ENCODE assay signal across 8 cellular contexts in genomic region chr6:15663057-15663638, GRCh38. TPM values are rescaled to one million over a fixed set of nuclear protein-coding genes. Genes with fewer than 3 reads are reported as not detected.
A peak's percentile ranks its signal among the peaks of the same experiment; 100 is the strongest.
DNase-seq lines count a peak whose midpoint lies in the region; ATAC-seq and TF ChIP-seq lines count a peak whose summit lies in the region.

No MANE protein-coding gene starts in this region.

- no peak overlapping the region for H3K9ac ChIP-seq in HUES48 (ENCODE audit: low read depth, low read length)

- H3K36me3 Mint-ChIP-seq in progenitor cell of endocrine pancreas (ENCODE audit: insufficient read depth): peaks cover 2% of the 10 kb centered on the region

- TF ChIP-seq CTCF in WERI-Rb-1 (IDR thresholded peaks at IDR 0.05; ENCODE audit: low read depth, low read length) (no peak), fibroblast of villous mesenchyme (IDR thresholded peaks at IDR 0.05; ENCODE audit: insufficient read depth, low read depth, low read length) (no peak), progenitor cell of endocrine pancreas (IDR thresholded peaks at IDR 0.05; ENCODE audit: unreplicated experiment) (no peak)

- H3K4me3 Mint-ChIP-seq in progenitor cell of endocrine pancreas (ENCODE audit: low read depth): peak overlapping the region; percentile 62

- no peak overlapping the region for H3K27ac ChIP-seq in HUES48 (ENCODE audit: low read depth, low read length)
- no peak overlapping the region; the same call in none of the 2 replicates for H3K27ac ChIP-seq in WERI-Rb-1

- H3K4me3 ChIP-seq in HUES48 (ENCODE audit: low read depth, low read length) (peak overlapping the region; percentile 85), WERI-Rb-1 (ENCODE audit: low read depth, low read length) (peak overlapping the region; percentile 79), fibroblast of villous mesenchyme (ENCODE audit: low read depth, low read length) (peak overlapping the region; percentile 84)

- H3K9me3 ChIP-seq in HUES48 (ENCODE audit: control insufficient read depth, insufficient read depth, low read length) (no peaks in the 10 kb centered on the region), WERI-Rb-1 (ENCODE audit: severe bottlenecking) (no peaks in the 10 kb centered on the region)

- no peak for ATAC-seq in HG03175 (IDR thresholded peaks at IDR 0.05; ENCODE audit: unreplicated experiment)

- DNase-seq in SKM-1 treated with dmso at 0.1 percent for 144 hours (lab: John Stamatoyannopoulos, UW; ENCODE audit: unreplicated experiment): peak; percentile 76
- DNase-seq in SKM-1 (lab: John Stamatoyannopoulos, UW; ENCODE audit: unreplicated experiment): no peak
- DNase-seq in WERI-Rb-1: no peak
- peak; percentile 64 for DNase-seq in fibroblast of villous mesenchyme (ENCODE audit: low read depth)
- no peak for DNase-seq in progenitor cell of endocrine pancreas (ENCODE audit: low spot score, unreplicated experiment)
- DNase-seq in RPMI8226: no peak

- H3K27me3 ChIP-seq in HUES48 (ENCODE audit: control insufficient read depth, insufficient read depth, low read length) (peaks cover 26% of the 10 kb centered on the region), WERI-Rb-1 (ENCODE audit: insufficient read depth, low read depth, severe bottlenecking) (no peaks in the 10 kb centered on the region)

- H3K36me3 ChIP-seq in HUES48 (ENCODE audit: control insufficient read depth, insufficient read depth, low read length): no peaks in the 10 kb centered on the region
- peaks cover 26% of the 10 kb centered on the region for H3K36me3 ChIP-seq in WERI-Rb-1

- H3K4me1 ChIP-seq in HUES48 (ENCODE audit: control insufficient read depth, insufficient read depth, low read length): peaks cover 18% of the 10 kb centered on the region

- H3K9me3 Mint-ChIP-seq in progenitor cell of endocrine pancreas (ENCODE audit: low read depth): no peaks in the 10 kb centered on the region

- no peak overlapping the region for H3K27ac Mint-ChIP-seq in progenitor cell of endocrine pancreas

- peaks cover 22% of the 10 kb centered on the region for H3K27me3 Mint-ChIP-seq in progenitor cell of endocrine pancreas

- H3K4me1 Mint-ChIP-seq in progenitor cell of endocrine pancreas (ENCODE audit: low read depth): no peaks in the 10 kb centered on the region

RNA-seq across cellular contexts. Expression of gene DTNBP1, which starts 0.3 kb away (rescaled TPM):
- 2.2 and 6.4 TPM in 2 replicates for total RNA-seq in fibroblast of villous mesenchyme
- 17.7 and 18.7 TPM in 2 replicates for total RNA-seq in progenitor cell of endocrine pancreas

Comparison
In these comparisons a context has a peak if more than half of its experiments do, and no peak if none do; other contexts are left out.
1. DNase-seq: peak in SKM-1 treated with dmso at 0.1 percent for 144 hours (single experiment) and fibroblast of villous mesenchyme (single experiment); none in SKM-1 (single experiment), WERI-Rb-1 (single experiment), progenitor cell of endocrine pancreas (single experiment) and RPMI8226 (single experiment).
2. Peak in every context shown above with its lines, with median percentiles within 50 percentile points of each other: H3K4me3 ChIP-seq.